Comparison of ENCODE assay signal across 1 cellular context in the genomic region with DNA sequence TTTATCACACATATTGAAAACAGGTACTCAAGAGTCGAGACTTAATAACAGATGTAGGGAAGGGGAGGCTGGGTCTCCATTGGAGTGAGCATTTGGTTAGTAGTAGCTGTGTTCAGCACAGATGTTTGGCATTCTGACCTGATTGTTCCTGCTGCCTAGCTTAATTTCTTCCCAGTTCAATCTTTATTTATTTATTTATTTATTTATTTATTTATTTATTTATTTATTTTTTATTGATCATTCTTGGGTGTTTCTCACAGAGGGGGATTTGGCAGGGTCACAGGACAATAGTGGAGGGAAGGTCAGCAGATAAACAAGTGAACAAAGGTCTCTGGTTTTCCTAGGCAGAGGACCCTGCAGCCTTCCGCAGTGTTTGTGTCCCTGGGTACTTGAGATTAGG.
TF ChIP-seq lines count a peak whose summit lies in the region.

No MANE protein-coding gene starts in this region.

TF ChIP-seq in HEK293, 187 proteins besides CTCF, POLR2A, EP300 and RAD21 (continued from another document):
- TF ChIP-seq ZNF654 (tag by site-specific recombination; IDR thresholded peaks at IDR 0.05; ENCODE audit: low read depth) (peak; percentile 26), ZNF518A (tag by site-specific recombination; conservative IDR thresholded peaks at IDR 0.05; ENCODE audit: low read depth) (peak; percentile 77), ZNF529 (tag by site-specific recombination; IDR thresholded peaks at IDR 0.05; ENCODE audit: insufficient replicate concordance) (peak; percentile 39), ZNF510 (tag by site-specific recombination; IDR thresholded peaks at IDR 0.05; ENCODE audit: insufficient replicate concordance) (peak; percentile 61), ZNF426 (tag by site-specific recombination; IDR thresholded peaks at IDR 0.05) (peak; percentile 84), ZNF394 (tag by site-specific recombination; IDR thresholded peaks at IDR 0.05; ENCODE audit: borderline replicate concordance) (peak; percentile 78; the same call in 1 of the 2 replicates), ZXDB (tag by site-specific recombination; IDR thresholded peaks at IDR 0.05) (0 out of 2 replicates have a peak, but pooled peaks have one; percentile 51), ZNF121 (tag by site-specific recombination; IDR thresholded peaks at IDR 0.05) (0 out of 2 replicates have a peak, but pooled peaks have one; percentile 13), ZNF140 (tag by site-specific recombination; IDR thresholded peaks at IDR 0.05) (peak; percentile 71), ZNF266 (tag by site-specific recombination; IDR thresholded peaks at IDR 0.05; ENCODE audit: low read depth) (0 out of 2 replicates have a peak, but pooled peaks have one; percentile 33), ZNF433 (tag by site-specific recombination; IDR thresholded peaks at IDR 0.05; ENCODE audit: low read depth) (peak; percentile 68), ZNF558 (tag by site-specific recombination; IDR thresholded peaks at IDR 0.05) (0 out of 2 replicates have a peak, but pooled peaks have one; percentile 17), ZNF202 (tag by site-specific recombination; IDR thresholded peaks at IDR 0.05; ENCODE audit: borderline replicate concordance) (0 out of 2 replicates have a peak, but pooled peaks have one; percentile 67), ZNF555 (tag by site-specific recombination; conservative IDR thresholded peaks at IDR 0.05) (peak; percentile 86), REST (tag by site-specific recombination; IDR thresholded peaks at IDR 0.05) (peak; percentile 58; the same call in 1 of the 2 replicates), ZNF623 (tag by site-specific recombination; IDR thresholded peaks at IDR 0.05) (peak; percentile 54; the same call in 1 of the 2 replicates), ZBTB21 (tag by site-specific recombination; IDR thresholded peaks at IDR 0.05) (peak; percentile 46; the same call in 1 of the 2 replicates), ZBTB8A (tag by site-specific recombination; IDR thresholded peaks at IDR 0.05) (peak; percentile 59; the same call in 1 of the 2 replicates)
- TF ChIP-seq, protein P1, sequence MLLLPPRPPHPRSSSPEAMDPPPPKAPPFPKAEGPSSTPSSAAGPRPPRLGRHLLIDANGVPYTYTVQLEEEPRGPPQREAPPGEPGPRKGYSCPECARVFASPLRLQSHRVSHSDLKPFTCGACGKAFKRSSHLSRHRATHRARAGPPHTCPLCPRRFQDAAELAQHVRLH (tag by site-specific recombination; IDR thresholded peaks at IDR 0.05), result 0 out of 2 replicates have a peak, but pooled peaks have one; percentile 44
- TF ChIP-seq, protein P2, sequence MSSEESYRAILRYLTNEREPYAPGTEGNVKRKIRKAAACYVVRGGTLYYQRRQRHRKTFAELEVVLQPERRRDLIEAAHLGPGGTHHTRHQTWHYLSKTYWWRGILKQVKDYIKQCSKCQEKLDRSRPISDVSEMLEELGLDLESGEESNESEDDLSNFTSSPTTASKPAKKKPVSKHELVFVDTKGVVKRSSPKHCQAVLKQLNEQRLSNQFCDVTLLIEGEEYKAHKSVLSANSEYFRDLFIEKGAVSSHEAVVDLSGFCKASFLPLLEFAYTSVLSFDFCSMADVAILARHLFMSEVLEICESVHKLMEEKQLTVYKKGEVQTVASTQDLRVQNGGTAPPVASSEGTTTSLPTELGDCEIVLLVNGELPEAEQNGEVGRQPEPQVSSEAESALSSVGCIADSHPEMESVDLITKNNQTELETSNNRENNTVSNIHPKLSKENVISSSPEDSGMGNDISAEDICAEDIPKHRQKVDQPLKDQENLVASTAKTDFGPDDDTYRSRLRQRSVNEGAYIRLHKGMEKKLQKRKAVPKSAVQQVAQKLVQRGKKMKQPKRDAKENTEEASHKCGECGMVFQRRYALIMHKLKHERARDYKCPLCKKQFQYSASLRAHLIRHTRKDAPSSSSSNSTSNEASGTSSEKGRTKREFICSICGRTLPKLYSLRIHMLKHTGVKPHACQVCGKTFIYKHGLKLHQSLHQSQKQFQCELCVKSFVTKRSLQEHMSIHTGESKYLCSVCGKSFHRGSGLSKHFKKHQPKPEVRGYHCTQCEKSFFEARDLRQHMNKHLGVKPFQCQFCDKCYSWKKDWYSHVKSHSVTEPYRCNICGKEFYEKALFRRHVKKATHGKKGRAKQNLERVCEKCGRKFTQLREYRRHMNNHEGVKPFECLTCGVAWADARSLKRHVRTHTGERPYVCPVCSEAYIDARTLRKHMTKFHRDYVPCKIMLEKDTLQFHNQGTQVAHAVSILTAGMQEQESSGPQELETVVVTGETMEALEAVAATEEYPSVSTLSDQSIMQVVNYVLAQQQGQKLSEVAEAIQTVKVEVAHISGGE (tag by site-specific recombination; conservative IDR thresholded peaks at IDR 0.05; ENCODE audit: low read depth), result peak; percentile 78
TF ChIP-seq in HEK293: peak in this region for 22; not testable (repeated sequence) for 165.
